ENCODE assay signal across 9 cellular contexts in the genomic region with DNA sequence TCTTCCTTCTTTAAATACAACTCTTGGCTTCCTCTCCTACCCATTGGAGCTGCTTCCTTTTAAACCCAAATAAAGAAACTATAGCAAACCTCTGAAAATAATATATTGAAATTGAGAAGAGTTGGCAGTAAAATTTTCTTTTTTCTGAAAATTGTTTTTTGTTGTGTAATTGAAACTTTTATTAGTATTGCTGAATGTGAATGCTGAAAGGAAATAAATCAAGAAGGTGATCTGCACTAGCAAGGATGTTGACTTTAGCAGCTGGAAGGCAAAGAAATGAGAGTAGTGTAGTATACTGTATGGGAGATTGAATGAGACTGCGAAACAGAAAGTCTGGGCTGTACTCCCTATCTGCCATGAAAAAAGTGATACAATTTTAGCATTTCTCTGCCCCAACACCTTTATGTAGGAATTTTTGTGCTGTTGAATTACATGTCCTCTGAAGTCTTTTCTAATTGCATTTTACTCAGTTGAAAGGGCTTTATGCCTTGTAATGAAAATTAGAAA.
"Had no signal": no experiment of that assay in that cellular context is flagged by ENCODE, and none has a peak within 500 bp of the region (broad histone marks: within the 10 kb centered on the region; RNA-seq: fewer than 3 reads in every experiment).

No MANE protein-coding gene starts in this region.

- H3K9me3 Mint-ChIP-seq: HFFc6 had no signal

- H3K4me1 Mint-ChIP-seq: IgD-negative memory B cell had no signal

- H3K9ac ChIP-seq: KMS-11 had no signal

- H3K27ac ChIP-seq: HL-60, KMS-11 had no signal

- H3K36me3 ChIP-seq: HAP-1 had no signal

- ATAC-seq: GM23338, HCT116 had no signal

- H3K4me3 Mint-ChIP-seq: GM23338, HFFc6, IgD-negative memory B cell had no signal

- H3K4me3 ChIP-seq: GM23338, HAP-1 had no signal

- DNase-seq: H7, HFFc6, KBM-7 had no signal

- H3K9me3 ChIP-seq: HAP-1 had no signal

- H3K27ac Mint-ChIP-seq: GM23338, HFFc6, IgD-negative memory B cell had no signal
